Comparison of ENCODE assay signal across 20 cellular contexts in genomic region chr7:79272938-79273337, GRCh38.
"Had no signal": no experiment of that assay in that cellular context is flagged by ENCODE, and none has a peak within 500 bp of the region (broad histone marks: within the 10 kb centered on the region; RNA-seq: fewer than 3 reads in every experiment).

No MANE protein-coding gene starts in this region.

- H3K36me3 ChIP-seq: colonic mucosa, esophagus squamous epithelium, left lung, upper lobe of right lung had no signal

- H3K9me3 ChIP-seq: colonic mucosa, esophagus squamous epithelium, left lung, upper lobe of right lung had no signal

- H3K9ac ChIP-seq: parathyroid adenoma had no signal

- H3K4me3 ChIP-seq: colonic mucosa, esophagus squamous epithelium, left lung, lung, upper lobe of right lung had no signal

- H3K27ac ChIP-seq: colonic mucosa, esophagus squamous epithelium, foreskin keratinocyte, left lung, parathyroid adenoma, upper lobe of right lung had no signal

- H3K27me3 ChIP-seq: colonic mucosa, esophagus squamous epithelium, foreskin keratinocyte, left lung, upper lobe of right lung had no signal

- DNase-seq: activated CD4-positive, alpha-beta T cell treated with anti-CD3 and anti-CD28 coated beads for 1 hour; activated CD4-positive, alpha-beta T cell treated with anti-CD3 and anti-CD28 coated beads, Interleukin-2, amount 50 U/mL, for 1 hour; activated T-cell treated with anti-CD3 and anti-CD28 coated beads, Interleukin-2, amount 50 U/mL, for 24 hours; amniotic stem cell; colonic mucosa; esophagus squamous epithelium; foreskin keratinocyte; kidney glomerular epithelial cell; left lung; naive B cell; nucleus accumbens; right cardiac atrium; stimulated activated CD4-positive, alpha-beta T cell treated with anti-CD3 and anti-CD28 coated beads, Interleukin-4, amount 100 ng/mL, for 4 hours; stimulated activated naive CD8-positive, alpha-beta T cell treated with anti-CD3 and anti-CD28 coated beads, Interleukin-15, Interleukin-2, amounts not matched to agents 100 U/mL and 50 U/mL, for 24 hours; T-helper 9 cell; upper lobe of right lung had no signal

- ATAC-seq: activated naive CD4-positive, alpha-beta T cell treated with anti-CD3 and anti-CD28 coated beads, Interleukin-2, amount 50 U/mL, for 72 hours; activated T-helper 17 cell treated with anti-CD3 and anti-CD28 coated beads, Interleukin-2, amount 50 U/mL, for 72 hours; foreskin keratinocyte; left lung; right cardiac atrium; stimulated activated naive CD8-positive, alpha-beta T cell treated with anti-CD3 and anti-CD28 coated beads, Interleukin-15, Interleukin-2, amounts not matched to agents 100 U/mL and 50 U/mL, for 24 hours; upper lobe of right lung had no signal

- H3K4me1 ChIP-seq: colonic mucosa, esophagus squamous epithelium, foreskin keratinocyte, left lung, parathyroid adenoma, upper lobe of right lung had no signal

- H2AFZ ChIP-seq: parathyroid adenoma had no signal
